ENCODE assay signal across 2 cellular contexts in the genomic region with DNA sequence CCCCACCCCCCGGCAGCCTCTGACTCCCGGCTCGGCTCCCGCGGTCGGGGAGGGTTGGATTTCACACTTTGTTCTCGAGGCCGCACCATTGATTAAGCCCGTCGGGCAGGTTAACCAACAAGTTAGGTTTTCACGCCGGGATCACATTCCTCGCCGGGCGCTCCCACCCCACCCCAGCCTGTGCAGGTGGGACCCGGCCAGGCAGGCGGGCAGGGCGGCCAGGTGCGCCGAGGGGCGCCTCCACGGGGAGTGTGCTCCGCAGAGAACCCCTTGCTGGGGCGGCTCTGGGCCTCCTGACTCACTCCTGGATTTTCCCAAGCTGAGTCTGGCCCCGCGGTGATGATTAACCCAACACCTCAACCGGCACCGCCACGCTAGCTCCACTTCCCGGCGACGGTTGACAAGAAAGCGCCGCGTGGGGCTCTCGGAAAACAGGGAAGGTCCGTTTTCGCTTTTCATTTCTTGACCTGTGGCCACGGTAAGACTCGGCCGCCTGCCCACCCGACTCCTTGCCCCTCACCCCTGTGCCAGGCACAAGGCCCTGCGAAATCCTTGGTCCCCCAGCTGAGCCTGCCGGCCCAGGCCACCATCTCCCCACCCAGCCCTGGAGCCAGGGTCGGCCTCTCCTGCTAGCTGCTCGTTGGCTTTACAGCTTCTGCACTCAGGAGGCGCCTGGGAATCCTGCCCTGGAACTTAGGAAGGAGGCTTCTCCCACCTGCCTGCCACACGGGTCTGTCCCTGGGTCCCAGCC.
TF ChIP-seq lines count a peak whose summit lies in the region.

No MANE protein-coding gene starts in this region.

TF ChIP-seq in HepG2, 621 proteins besides CTCF, POLR2A, EP300 and RAD21 (continues in another document):
- TF ChIP-seq PITX1 (CRISPR knock-in tag; IDR thresholded peaks at IDR 0.05), result peak; percentile 49; the same call in 1 of the 2 replicates
- TF ChIP-seq ZNF552 (CRISPR knock-in tag; IDR thresholded peaks at IDR 0.05; ENCODE audit: borderline replicate concordance), result 0 out of 2 replicates have a peak, but pooled peaks have one; percentile 38
- TF ChIP-seq, protein P1, sequence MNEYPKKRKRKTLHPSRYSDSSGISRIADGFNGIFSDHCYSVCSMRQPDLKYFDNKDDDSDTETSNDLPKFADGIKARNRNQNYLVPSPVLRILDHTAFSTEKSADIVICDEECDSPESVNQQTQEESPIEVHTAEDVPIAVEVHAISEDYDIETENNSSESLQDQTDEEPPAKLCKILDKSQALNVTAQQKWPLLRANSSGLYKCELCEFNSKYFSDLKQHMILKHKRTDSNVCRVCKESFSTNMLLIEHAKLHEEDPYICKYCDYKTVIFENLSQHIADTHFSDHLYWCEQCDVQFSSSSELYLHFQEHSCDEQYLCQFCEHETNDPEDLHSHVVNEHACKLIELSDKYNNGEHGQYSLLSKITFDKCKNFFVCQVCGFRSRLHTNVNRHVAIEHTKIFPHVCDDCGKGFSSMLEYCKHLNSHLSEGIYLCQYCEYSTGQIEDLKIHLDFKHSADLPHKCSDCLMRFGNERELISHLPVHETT (CRISPR knock-in tag; conservative IDR thresholded peaks at IDR 0.05), result 0 out of 2 replicates have a peak, but pooled peaks have one; percentile 44
- peak; percentile 50; the same call in 1 of the 2 replicates for TF ChIP-seq PHF21A (CRISPR knock-in tag; IDR thresholded peaks at IDR 0.05)
- TF ChIP-seq SPEN (CRISPR knock-in tag; IDR thresholded peaks at IDR 0.05; ENCODE audit: low read depth), result peak; percentile 30; the same call in 1 of the 2 replicates
- 0 out of 2 replicates have a peak, but pooled peaks have one; percentile 78 for TF ChIP-seq ZSCAN9 (CRISPR knock-in tag; IDR thresholded peaks at IDR 0.05; ENCODE audit: borderline replicate concordance)
- TF ChIP-seq PHF5A (CRISPR knock-in tag; IDR thresholded peaks at IDR 0.05; ENCODE audit: low read depth, unreplicated experiment), result no peak
- peak; percentile 72 for TF ChIP-seq ZFY (CRISPR knock-in tag; IDR thresholded peaks at IDR 0.05)
- peak; percentile 82; the same call in 1 of the 2 replicates for TF ChIP-seq SNAI1 (CRISPR knock-in tag; IDR thresholded peaks at IDR 0.05; ENCODE audit: borderline replicate concordance)
- no peak for TF ChIP-seq ZNF136 (CRISPR knock-in tag; IDR thresholded peaks at IDR 0.05; ENCODE audit: low read depth)
- TF ChIP-seq SAP130 (CRISPR knock-in tag; IDR thresholded peaks at IDR 0.05; ENCODE audit: low read depth), result peak; percentile 42; the same call in 1 of the 2 replicates
- no peak for TF ChIP-seq CCAR2 (optimal IDR thresholded peaks at IDR 0.05; ENCODE audit: low read depth, low read length)
- peak; percentile 34; the same call in 1 of the 2 replicates for TF ChIP-seq ZMYM2 (CRISPR knock-in tag; IDR thresholded peaks at IDR 0.05)
- TF ChIP-seq KDM2A (CRISPR knock-in tag; IDR thresholded peaks at IDR 0.05; ENCODE audit: borderline replicate concordance, low read depth), result peak; percentile 74
- TF ChIP-seq ZNF468 (CRISPR knock-in tag; IDR thresholded peaks at IDR 0.05), result no peak
- TF ChIP-seq, protein P2, sequence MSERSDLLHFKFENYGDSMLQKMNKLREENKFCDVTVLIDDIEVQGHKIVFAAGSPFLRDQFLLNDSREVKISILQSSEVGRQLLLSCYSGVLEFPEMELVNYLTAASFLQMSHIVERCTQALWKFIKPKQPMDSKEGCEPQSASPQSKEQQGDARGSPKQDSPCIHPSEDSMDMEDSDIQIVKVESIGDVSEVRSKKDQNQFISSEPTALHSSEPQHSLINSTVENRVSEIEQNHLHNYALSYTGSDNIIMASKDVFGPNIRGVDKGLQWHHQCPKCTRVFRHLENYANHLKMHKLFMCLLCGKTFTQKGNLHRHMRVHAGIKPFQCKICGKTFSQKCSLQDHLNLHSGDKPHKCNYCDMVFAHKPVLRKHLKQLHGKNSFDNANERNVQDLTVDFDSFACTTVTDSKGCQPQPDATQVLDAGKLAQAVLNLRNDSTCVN (CRISPR knock-in tag; IDR thresholded peaks at IDR 0.05; ENCODE audit: borderline replicate concordance), result peak; percentile 8; the same call in 1 of the 2 replicates
- TF ChIP-seq PHF8 (CRISPR knock-in tag; IDR thresholded peaks at IDR 0.05), result peak; percentile 62
- TF ChIP-seq SIX1 (CRISPR knock-in tag; IDR thresholded peaks at IDR 0.05; ENCODE audit: borderline replicate concordance), result 0 out of 2 replicates have a peak, but pooled peaks have one; percentile 19
- TF ChIP-seq GABPB1 (CRISPR knock-in tag; IDR thresholded peaks at IDR 0.05), result peak; percentile 58; the same call in 1 of the 2 replicates
- TF ChIP-seq ZNF331 (CRISPR knock-in tag; IDR thresholded peaks at IDR 0.05), result peak; percentile 37; the same call in 1 of the 2 replicates
- TF ChIP-seq, protein P3, sequence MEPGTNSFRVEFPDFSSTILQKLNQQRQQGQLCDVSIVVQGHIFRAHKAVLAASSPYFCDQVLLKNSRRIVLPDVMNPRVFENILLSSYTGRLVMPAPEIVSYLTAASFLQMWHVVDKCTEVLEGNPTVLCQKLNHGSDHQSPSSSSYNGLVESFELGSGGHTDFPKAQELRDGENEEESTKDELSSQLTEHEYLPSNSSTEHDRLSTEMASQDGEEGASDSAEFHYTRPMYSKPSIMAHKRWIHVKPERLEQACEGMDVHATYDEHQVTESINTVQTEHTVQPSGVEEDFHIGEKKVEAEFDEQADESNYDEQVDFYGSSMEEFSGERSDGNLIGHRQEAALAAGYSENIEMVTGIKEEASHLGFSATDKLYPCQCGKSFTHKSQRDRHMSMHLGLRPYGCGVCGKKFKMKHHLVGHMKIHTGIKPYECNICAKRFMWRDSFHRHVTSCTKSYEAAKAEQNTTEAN (CRISPR knock-in tag; conservative IDR thresholded peaks at IDR 0.05), result peak; percentile 60
- TF ChIP-seq, protein P4, sequence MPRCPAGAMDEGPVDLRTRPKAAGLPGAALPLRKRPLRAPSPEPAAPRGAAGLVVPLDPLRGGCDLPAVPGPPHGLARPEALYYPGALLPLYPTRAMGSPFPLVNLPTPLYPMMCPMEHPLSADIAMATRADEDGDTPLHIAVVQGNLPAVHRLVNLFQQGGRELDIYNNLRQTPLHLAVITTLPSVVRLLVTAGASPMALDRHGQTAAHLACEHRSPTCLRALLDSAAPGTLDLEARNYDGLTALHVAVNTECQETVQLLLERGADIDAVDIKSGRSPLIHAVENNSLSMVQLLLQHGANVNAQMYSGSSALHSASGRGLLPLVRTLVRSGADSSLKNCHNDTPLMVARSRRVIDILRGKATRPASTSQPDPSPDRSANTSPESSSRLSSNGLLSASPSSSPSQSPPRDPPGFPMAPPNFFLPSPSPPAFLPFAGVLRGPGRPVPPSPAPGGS (CRISPR knock-in tag; IDR thresholded peaks at IDR 0.05), result peak; percentile 51; the same call in 1 of the 2 replicates
- TF ChIP-seq NAIF1 (CRISPR knock-in tag; IDR thresholded peaks at IDR 0.05; ENCODE audit: borderline replicate concordance), result peak; percentile 53; the same call in 1 of the 2 replicates
- peak; percentile 8; the same call in 1 of the 2 replicates for TF ChIP-seq FOSL1 (CRISPR knock-in tag; IDR thresholded peaks at IDR 0.05; ENCODE audit: borderline replicate concordance)
- peak; percentile 21; the same call in 1 of the 2 replicates for TF ChIP-seq ZNF747 (CRISPR knock-in tag; IDR thresholded peaks at IDR 0.05; ENCODE audit: borderline replicate concordance)
- peak; percentile 46; the same call in 1 of the 2 replicates for TF ChIP-seq SALL1 (CRISPR knock-in tag; IDR thresholded peaks at IDR 0.05)

TF ChIP-seq in GM12891, 5 proteins besides CTCF, POLR2A, EP300 and RAD21:
- TF ChIP-seq PAX5 (IDR thresholded peaks at IDR 0.05; ENCODE audit: insufficient read depth, low read length, severe bottlenecking) (no peak), TAF1 (IDR thresholded peaks at IDR 0.05; ENCODE audit: low read depth, low read length) (no peak), POU2F2 (IDR thresholded peaks at IDR 0.05; ENCODE audit: low read depth, low read length) (no peak), SPI1 (IDR thresholded peaks at IDR 0.05; ENCODE audit: low read depth, low read length) (no peak), POLR2AphosphoS5 (IDR thresholded peaks at IDR 0.05; ENCODE audit: low read depth, low read length) (no peak)
TF ChIP-seq in GM12891: peak in this region for 0.
